Comparison of ENCODE assay signal across 21 cellular contexts in the genomic region with DNA sequence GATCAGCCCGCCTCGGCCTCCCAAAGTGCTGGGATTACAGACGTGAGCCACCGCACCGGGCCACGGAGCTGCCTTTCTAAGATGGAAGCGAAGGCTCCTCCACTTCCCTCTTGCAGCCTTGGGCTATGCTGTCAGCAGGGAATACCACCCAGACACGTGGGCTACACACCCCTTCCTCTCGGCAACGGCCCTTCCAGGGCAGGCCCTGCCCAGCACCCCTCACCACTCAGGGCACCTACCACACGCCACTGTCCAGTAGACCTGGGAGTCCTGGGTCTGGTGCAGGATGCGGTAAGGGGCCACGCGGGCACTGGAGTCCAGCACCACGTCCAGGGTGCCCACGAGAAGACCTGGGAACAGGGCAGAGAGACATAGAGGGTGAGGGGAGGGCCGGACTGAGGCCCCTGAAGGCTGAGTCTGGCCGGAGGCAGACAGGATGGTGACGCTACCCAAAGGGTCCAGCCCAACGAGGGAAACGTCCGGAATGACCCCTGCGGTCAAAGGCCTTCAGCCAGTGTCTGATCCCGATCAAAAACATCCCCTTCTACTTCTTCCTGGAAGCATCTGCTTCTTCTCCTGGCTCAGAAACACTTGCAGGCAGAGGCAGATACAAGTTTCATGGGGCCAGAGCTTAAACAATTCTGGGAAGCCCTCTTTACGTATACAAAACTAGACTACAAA.
"Had no signal": no experiment of that assay in that cellular context is flagged by ENCODE, and none has a peak within 500 bp of the region (broad histone marks: within the 10 kb centered on the region; RNA-seq: fewer than 3 reads in every experiment).

No MANE protein-coding gene starts in this region.

- FAIRE-seq: astrocyte, keratinocyte had no signal

- H3K27ac ChIP-seq: cardiac muscle cell, right atrium auricular region, skin epidermis, transverse colon had no signal

- ATAC-seq: activated CD4-positive, alpha-beta T cell treated with anti-CD3 and anti-CD28 coated beads for 36 hours; activated CD8-positive, alpha-beta memory T cell treated with anti-CD3 and anti-CD28 coated beads, Interleukin-2, amount 10 ng/mL, durations not matched to agents 7 days and 5 days; activated T-cell treated with anti-CD3 and anti-CD28 coated beads, Interleukin-2, amount 50 U/mL, for 4 hours; esophagus mucosa; left lobe of liver; naive thymus-derived CD8-positive, alpha-beta T cell had no signal

- H3K36me3 ChIP-seq: cardiac muscle cell had no signal

- H3K9me3 ChIP-seq: right atrium auricular region, transverse colon had no signal

- DNase-seq: activated CD4-positive, alpha-beta memory T cell treated with anti-CD3 and anti-CD28 coated beads for 36 hours; activated CD4-positive, alpha-beta T cell treated with anti-CD3 and anti-CD28 coated beads for 36 hours; activated CD8-positive, alpha-beta memory T cell treated with anti-CD3 and anti-CD28 coated beads, Interleukin-2, amount 10 ng/mL, durations not matched to agents 7 days and 5 days; activated effector memory CD4-positive, alpha-beta T cell treated with Interleukin-2 at 50 U/mL for 16 hours; activated T-cell treated with anti-CD3 and anti-CD28 coated beads, Interleukin-2, amount 50 U/mL, for 4 hours; hippocampal formation; naive thymus-derived CD8-positive, alpha-beta T cell; occipital lobe; stimulated activated CD4-positive, alpha-beta T cell treated with anti-CD3 and anti-CD28 coated beads, Interleukin-4, amount 100 ng/mL, for 4 hours; stimulated activated CD8-positive, alpha-beta memory T cell treated with anti-CD3 and anti-CD28 coated beads, Interleukin-4, amount 100 ng/mL, for 48 hours; stimulated activated naive CD4-positive, alpha-beta T cell treated with Interleukin-2 at 50 U/mL for 16 hours; substantia nigra; T1000; transverse colon had no signal

- H3K27me3 ChIP-seq: cardiac muscle cell, right atrium auricular region, transverse colon had no signal

- H3K4me3 ChIP-seq: cardiac muscle cell, right atrium auricular region, skin epidermis, transverse colon had no signal
